32 cellular contexts compared by ENCODE assay signal in genomic region chr13:102901615-102902305, GRCh38. TPM values are rescaled to one million over a fixed set of nuclear protein-coding genes. Genes with fewer than 3 reads are reported as not detected.
DNase-seq lines count a peak whose midpoint lies in the region; TF ChIP-seq lines count a peak whose summit lies in the region.
"Had no signal": no experiment of that assay in that cellular context is flagged by ENCODE, and none has a peak within 500 bp of the region (broad histone marks: within the 10 kb centered on the region; RNA-seq: fewer than 3 reads in every experiment).

No MANE protein-coding gene starts in this region.

- no peaks in the 10 kb centered on the region; the same call in 1 of the 2 replicates for H3K27me3 Mint-ChIP-seq in HFFc6 (ENCODE audit: insufficient read depth)
- peaks cover 9% of the 10 kb centered on the region for H3K27me3 Mint-ChIP-seq in activated T-helper 1 cell treated with anti-CD3 and anti-CD28 coated beads, Interleukin-12 subunit alpha, Interleukin-12 subunit beta, Interleukin-2, Interleukin-4 antibody, amounts not matched to agents 30 ng/mL and 10 ng/mL and 1 ng/mL, durations not matched to agents 14 hours and 24 hours and 36 hours (ENCODE audit: insufficient read depth)
- H3K27me3 Mint-ChIP-seq: activated naive CD8-positive, alpha-beta T cell; stimulated activated naive CD8-positive, alpha-beta T cell treated with anti-CD3 and anti-CD28 coated beads, Interleukin-15, amount 100 ng/mL, for 72 hours had no signal

- no peak overlapping the region for H3K4me3 Mint-ChIP-seq in HFFc6
- no peak overlapping the region for H3K4me3 Mint-ChIP-seq in activated T-helper 1 cell treated with anti-CD3 and anti-CD28 coated beads, Interleukin-12 subunit alpha, Interleukin-12 subunit beta, Interleukin-2, Interleukin-4 antibody, amounts not matched to agents 30 ng/mL and 10 ng/mL and 1 ng/mL, durations not matched to agents 14 hours and 24 hours and 36 hours
- H3K4me3 Mint-ChIP-seq: activated CD4-positive, alpha-beta T cell treated with anti-CD3 and anti-CD28 coated beads for 36 hours; activated CD8-positive, alpha-beta T cell treated with anti-CD3 and anti-CD28 coated beads, Interleukin-2, amount 10 ng/mL, durations not matched to agents 7 days and 5 days; activated naive CD8-positive, alpha-beta T cell; memory B cell; stimulated activated naive CD8-positive, alpha-beta T cell treated with anti-CD3 and anti-CD28 coated beads, Interleukin-15, amount 100 ng/mL, for 72 hours; T-helper 2 cell treated with Interferon-gamma antibody and Interleukin-4, amounts not matched to agents 5 μg/mL and 100 μg/mL, for 36 hours had no signal

- intact Hi-C loops in activated T-helper 1 cell treated with anti-CD3 and anti-CD28 coated beads, Interleukin-12 subunit alpha, Interleukin-12 subunit beta, Interleukin-2, Interleukin-4 antibody, amounts not matched to agents 30 ng/mL and 10 ng/mL and 1 ng/mL, durations not matched to agents 14 hours and 24 hours and 36 hours (cut with micrococcal nuclease), result no loop called here

- peaks cover 21% of the 10 kb centered on the region for H3K4me1 Mint-ChIP-seq in HFFc6 (ENCODE audit: low read depth)
- H3K4me1 Mint-ChIP-seq in activated T-helper 1 cell treated with anti-CD3 and anti-CD28 coated beads, Interleukin-12 subunit alpha, Interleukin-12 subunit beta, Interleukin-2, Interleukin-4 antibody, amounts not matched to agents 30 ng/mL and 10 ng/mL and 1 ng/mL, durations not matched to agents 14 hours and 24 hours and 36 hours (ENCODE audit: low read depth), result no peaks in the 10 kb centered on the region
- H3K4me1 Mint-ChIP-seq: activated CD4-positive, alpha-beta T cell treated with anti-CD3 and anti-CD28 coated beads for 36 hours; memory B cell; stimulated activated naive CD8-positive, alpha-beta T cell treated with anti-CD3 and anti-CD28 coated beads, Interleukin-15, amount 100 ng/mL, for 72 hours had no signal

- H3K36me3 Mint-ChIP-seq in HFFc6 (ENCODE audit: low read depth), result no peaks in the 10 kb centered on the region
- no peaks in the 10 kb centered on the region for H3K36me3 Mint-ChIP-seq in activated T-helper 1 cell treated with anti-CD3 and anti-CD28 coated beads, Interleukin-12 subunit alpha, Interleukin-12 subunit beta, Interleukin-2, Interleukin-4 antibody, amounts not matched to agents 30 ng/mL and 10 ng/mL and 1 ng/mL, durations not matched to agents 14 hours and 24 hours and 36 hours (ENCODE audit: low read depth)
- H3K36me3 Mint-ChIP-seq: activated naive CD8-positive, alpha-beta T cell; memory B cell had no signal

- H3K4me3 ChIP-seq in epithelial cell of esophagus (ENCODE audit: low read length), result no peak overlapping the region
- H3K4me3 ChIP-seq: cardiac muscle cell, colonic mucosa, thyroid gland, vagina had no signal

- DNase-seq in Ammon's horn (ENCODE audit: low spot score) (peak; percentile 23), HFFc6 (peak; percentile 9), epithelial cell of esophagus (ENCODE audit: low read depth) (peak; percentile 56), kidney tubule cell (ENCODE audit: low spot score) (peak; percentile 84), NCI-H1105 (lab: John Stamatoyannopoulos, UW) (no peak), SK-N-DZ (ENCODE audit: low spot score) (no peak), T-helper 1 cell (no peak)
- DNase-seq in activated T-helper 1 cell treated with anti-CD3 and anti-CD28 coated beads, Interleukin-12 subunit alpha, Interleukin-12 subunit beta, Interleukin-2, Interleukin-4 antibody, amounts not matched to agents 30 ng/mL and 10 ng/mL and 1 ng/mL, durations not matched to agents 14 hours and 24 hours and 36 hours (ENCODE audit: low spot score), result no peak
- DNase-seq: activated CD4-positive, alpha-beta T cell treated with anti-CD3 and anti-CD28 coated beads for 36 hours; activated CD8-positive, alpha-beta T cell treated with anti-CD3 and anti-CD28 coated beads, Interleukin-2, amount 10 ng/mL, durations not matched to agents 7 days and 5 days; activated effector memory CD4-positive, alpha-beta T cell treated with Interleukin-2 at 50 U/mL for 16 hours; colonic mucosa; DMS79 treated with DMSO at 0.1 percent for 48 hours; effector CD4-positive, alpha-beta T cell; erythroblast; foreskin melanocyte; HCEC 1CT; Karpas-422; left colon; NCI-H146; NCI-H2107; NCI-H345; right cardiac atrium; SHP77; stimulated activated CD4-positive, alpha-beta T cell treated with anti-CD3 and anti-CD28 coated beads, Interleukin-2, amount 100 ng/mL, for 48 hours; stimulated activated naive CD8-positive, alpha-beta T cell treated with anti-CD3 and anti-CD28 coated beads, Interleukin-15, amount 100 ng/mL, for 72 hours; thyroid gland had no signal

- TF ChIP-seq CTCF in HFFc6 (IDR thresholded peaks at IDR 0.05) (no peak), epithelial cell of esophagus (IDR thresholded peaks at IDR 0.05; ENCODE audit: insufficient read depth, low read depth, low read length, missing control alignments) (no peak)

- H3K27ac Mint-ChIP-seq in HFFc6, result peak overlapping the region; percentile 24; the same call in 1 of the 2 replicates
- H3K27ac Mint-ChIP-seq in activated T-helper 1 cell treated with anti-CD3 and anti-CD28 coated beads, Interleukin-12 subunit alpha, Interleukin-12 subunit beta, Interleukin-2, Interleukin-4 antibody, amounts not matched to agents 30 ng/mL and 10 ng/mL and 1 ng/mL, durations not matched to agents 14 hours and 24 hours and 36 hours, result no peak overlapping the region
- H3K27ac Mint-ChIP-seq: activated CD4-positive, alpha-beta T cell treated with anti-CD3 and anti-CD28 coated beads for 36 hours; activated CD8-positive, alpha-beta T cell treated with anti-CD3 and anti-CD28 coated beads, Interleukin-2, amount 10 ng/mL, durations not matched to agents 7 days and 5 days; activated naive CD8-positive, alpha-beta T cell; memory B cell; stimulated activated naive CD8-positive, alpha-beta T cell treated with anti-CD3 and anti-CD28 coated beads, Interleukin-15, amount 100 ng/mL, for 72 hours; T-helper 2 cell treated with Interferon-gamma antibody and Interleukin-4, amounts not matched to agents 5 μg/mL and 100 μg/mL, for 36 hours had no signal

- H3K9me3 Mint-ChIP-seq in HFFc6, result no peaks in the 10 kb centered on the region
- no peaks in the 10 kb centered on the region for H3K9me3 Mint-ChIP-seq in activated T-helper 1 cell treated with anti-CD3 and anti-CD28 coated beads, Interleukin-12 subunit alpha, Interleukin-12 subunit beta, Interleukin-2, Interleukin-4 antibody, amounts not matched to agents 30 ng/mL and 10 ng/mL and 1 ng/mL, durations not matched to agents 14 hours and 24 hours and 36 hours
- H3K9me3 Mint-ChIP-seq: memory B cell; stimulated activated naive CD8-positive, alpha-beta T cell treated with anti-CD3 and anti-CD28 coated beads, Interleukin-15, amount 100 ng/mL, for 72 hours; T-helper 2 cell treated with Interferon-gamma antibody and Interleukin-4, amounts not matched to agents 5 μg/mL and 100 μg/mL, for 36 hours had no signal

RNA-seq across cellular contexts. Expression of gene ERCC5, which starts 55.9 kb away (rescaled TPM):
- 10 to 100 TPM; 54.1 to 64.4 (median 59.8) TPM for total RNA-seq in HFFc6 (2021; fragmentation: NEBNext Ultra II Directional; extraction: Animal tissue kit (Norgen Biotek cat#: 25700))
- 40.3 and 42.4 TPM in 2 replicates for total RNA-seq in activated T-helper 1 cell treated with anti-CD3 and anti-CD28 coated beads, Interleukin-12 subunit alpha, Interleukin-12 subunit beta, Interleukin-2, Interleukin-4 antibody, amounts not matched to agents 30 ng/mL and 10 ng/mL and 1 ng/mL, durations not matched to agents 14 hours and 24 hours and 36 hours
- polyA plus RNA-seq in SK-N-DZ (2014; cell fraction: cytosol; rRNA removed), result 34.3 and 36.0 TPM in 2 replicates
- polyA plus RNA-seq in SK-N-DZ (2014; cell fraction: nucleus; rRNA removed), result 62.9 and 103 TPM in 2 replicates

Comparison
In these comparisons a context has a peak if more than half of its experiments do, and no peak if none do; other contexts are left out.
1. DNase-seq: peak in Ammon's horn (single experiment), HFFc6 (single experiment), epithelial cell of esophagus (single experiment) and kidney tubule cell (single experiment); none in NCI-H1105 (single experiment), activated T-helper 1 cell treated with anti-CD3 and anti-CD28 coated beads, Interleukin-12 subunit alpha, Interleukin-12 subunit beta, Interleukin-2, Interleukin-4 antibody, amounts not matched to agents 30 ng/mL and 10 ng/mL and 1 ng/mL, durations not matched to agents 14 hours and 24 hours and 36 hours (single experiment), SK-N-DZ (single experiment) and T-helper 1 cell (0 of 5).